10 cellular contexts compared by ENCODE assay signal in genomic region chrX:34918856-34919255, GRCh38. TPM values are rescaled to one million over a fixed set of nuclear protein-coding genes. Genes with fewer than 3 reads are reported as not detected.
DNase-seq lines count a peak whose midpoint lies in the region.
"Had no signal": no experiment of that assay in that cellular context is flagged by ENCODE, and none has a peak within 500 bp of the region (broad histone marks: within the 10 kb centered on the region; RNA-seq: fewer than 3 reads in every experiment).

No MANE protein-coding gene starts in this region.

- WGBS in trophoblast cell (ENCODE audit: extremely low coverage, insufficient coverage, insufficient read length): no CpG with 5 or more reads among the region's 1 CpG

- no peak overlapping the region for H3K14ac ChIP-seq in trophoblast cell (ENCODE audit: low read length)

- intact Hi-C loops in activated CD4-positive, alpha-beta memory T cell treated with anti-CD3 and anti-CD28 coated beads for 36 hours (cut with micrococcal nuclease): no loop called here

- H3K4me3 Mint-ChIP-seq in activated CD4-positive, alpha-beta memory T cell treated with anti-CD3 and anti-CD28 coated beads for 36 hours: no peak overlapping the region
- H3K4me3 Mint-ChIP-seq: memory B cell had no signal

- H3K9me3 Mint-ChIP-seq in activated CD4-positive, alpha-beta memory T cell treated with anti-CD3 and anti-CD28 coated beads for 36 hours: no peaks in the 10 kb centered on the region

- H3K4me2 ChIP-seq in trophoblast cell (ENCODE audit: low read length): no peak overlapping the region

- H2BK120ac ChIP-seq in trophoblast cell (ENCODE audit: insufficient read depth, low read length, poor library complexity): no peak overlapping the region

- H3K27me3 Mint-ChIP-seq in activated CD4-positive, alpha-beta memory T cell treated with anti-CD3 and anti-CD28 coated beads for 36 hours: no peaks in the 10 kb centered on the region
- H3K27me3 Mint-ChIP-seq: memory B cell had no signal

- DNase-seq in GM04503 (ENCODE audit: low read depth): peak; percentile 9
- DNase-seq in NCI-H526 treated with DMSO at 0.1 percent for 48 hours (lab: John Stamatoyannopoulos, UW): peak; percentile 5
- DNase-seq in dermis microvascular lymphatic vessel endothelial cell (ENCODE audit: low read depth in 2 of 2): peak; percentile 5 to 51
- DNase-seq in trophoblast cell: peak; percentile 1 to 29
- no peak for DNase-seq in NCI-H2227 treated with DMSO at 0.1 percent for 48 hours (lab: John Stamatoyannopoulos, UW)
- DNase-seq in hippocampal formation (lab: John Stamatoyannopoulos, UW): no peak
- no peak for DNase-seq in activated CD4-positive, alpha-beta memory T cell treated with anti-CD3 and anti-CD28 coated beads for 36 hours
- no peak for DNase-seq in nucleus accumbens (lab: John Stamatoyannopoulos, UW)

- POLR2A ChIA-PET in activated CD4-positive, alpha-beta memory T cell treated with anti-CD3 and anti-CD28 coated beads for 36 hours (lab: Charles Lee): no interaction called here

- H3K36me3 ChIP-seq in trophoblast cell (ENCODE audit: control insufficient read depth in 1 of 2, insufficient read depth in 2 of 2, low read length in 2 of 2): no peaks in the 10 kb centered on the region

- H3K9ac ChIP-seq in trophoblast cell (ENCODE audit: low read length): no peak overlapping the region

- H3K79me1 ChIP-seq in trophoblast cell (ENCODE audit: low read length): no peaks in the 10 kb centered on the region

- no peak overlapping the region for H2BK5ac ChIP-seq in trophoblast cell (ENCODE audit: low read depth, low read length, poor library complexity)

- no peak overlapping the region for H2BK12ac ChIP-seq in trophoblast cell (ENCODE audit: low read length)

- H3K79me2 ChIP-seq in trophoblast cell (ENCODE audit: control insufficient read depth, insufficient read depth, low read length, poor library complexity): no peaks in the 10 kb centered on the region

- no peak overlapping the region for H3K27ac Mint-ChIP-seq in activated CD4-positive, alpha-beta memory T cell treated with anti-CD3 and anti-CD28 coated beads for 36 hours
- H3K27ac Mint-ChIP-seq: memory B cell had no signal

- H4K91ac ChIP-seq in trophoblast cell (ENCODE audit: low read depth, low read length): no peak overlapping the region

- H3K18ac ChIP-seq in trophoblast cell (ENCODE audit: low read length): no peak overlapping the region

- no peak overlapping the region for H3K27ac ChIP-seq in trophoblast cell (ENCODE audit: low read depth, low read length)

- no peak overlapping the region for H4K8ac ChIP-seq in trophoblast cell (ENCODE audit: low read depth, low read length)

- no peak overlapping the region for H3K23ac ChIP-seq in trophoblast cell (ENCODE audit: low read length)

- no peak overlapping the region for H2AFZ ChIP-seq in trophoblast cell (ENCODE audit: insufficient read depth, low read length, poor library complexity)

- no peak overlapping the region for H3K4me3 ChIP-seq in trophoblast cell (ENCODE audit: low read depth, low read length)

- no peak overlapping the region for H4K12ac ChIP-seq in trophoblast cell (ENCODE audit: low read depth, low read length)

- no peaks in the 10 kb centered on the region for H3K36me3 Mint-ChIP-seq in activated CD4-positive, alpha-beta memory T cell treated with anti-CD3 and anti-CD28 coated beads for 36 hours
- H3K36me3 Mint-ChIP-seq: memory B cell had no signal

- no peaks in the 10 kb centered on the region for H3K4me1 ChIP-seq in trophoblast cell (ENCODE audit: control insufficient read depth in 1 of 2, insufficient read depth in 2 of 2, low read length in 2 of 2)

- H3K4ac ChIP-seq in trophoblast cell (ENCODE audit: low read depth, low read length): no peak overlapping the region

- no peak overlapping the region for H2AK5ac ChIP-seq in trophoblast cell (ENCODE audit: low read length)

- H3K4me1 Mint-ChIP-seq in activated CD4-positive, alpha-beta memory T cell treated with anti-CD3 and anti-CD28 coated beads for 36 hours (ENCODE audit: low read depth): no peaks in the 10 kb centered on the region
- H3K4me1 Mint-ChIP-seq: memory B cell had no signal

- CTCF ChIA-PET in activated CD4-positive, alpha-beta memory T cell treated with anti-CD3 and anti-CD28 coated beads for 36 hours (lab: Charles Lee): no interaction called here

- no peaks in the 10 kb centered on the region for H3K9me3 ChIP-seq in trophoblast cell (ENCODE audit: insufficient read depth, low read depth, low read length)

- H3K27me3 ChIP-seq in trophoblast cell (ENCODE audit: insufficient read depth, low read length): no peaks in the 10 kb centered on the region

RNA-seq across cellular contexts. Expression of gene FAM47B, which starts 23.7 kb away (rescaled TPM):
- total RNA-seq in dermis microvascular lymphatic vessel endothelial cell: not detected in 2 replicates
- polyA plus RNA-seq in trophoblast cell (2013): not detected in 2 replicates
- not detected for total RNA-seq in activated CD4-positive, alpha-beta memory T cell treated with anti-CD3 and anti-CD28 coated beads for 36 hours
- total RNA-seq: urinary bladder had no signal
- polyA plus RNA-seq: urinary bladder had no signal

Comparison
In these comparisons a context has a peak if more than half of its experiments do, and no peak if none do; other contexts are left out.
1. DNase-seq: peak in GM04503 (single experiment), NCI-H526 treated with DMSO at 0.1 percent for 48 hours (single experiment), dermis microvascular lymphatic vessel endothelial cell (2 of 2) and trophoblast cell (2 of 2); none in NCI-H2227 treated with DMSO at 0.1 percent for 48 hours (single experiment), hippocampal formation (0 of 2), activated CD4-positive, alpha-beta memory T cell treated with anti-CD3 and anti-CD28 coated beads for 36 hours (single experiment) and nucleus accumbens (0 of 56).